Comparison of ENCODE assay signal across 18 cellular contexts in genomic region chr12:1497161-1497560, GRCh38.
DNase-seq lines count a peak whose midpoint lies in the region; TF ChIP-seq lines count a peak whose summit lies in the region.
"Had no signal": no experiment of that assay in that cellular context is flagged by ENCODE, and none has a peak within 500 bp of the region (broad histone marks: within the 10 kb centered on the region; RNA-seq: fewer than 3 reads in every experiment).

No MANE protein-coding gene starts in this region.

- CTCF ChIA-PET in RWPE1 (lab: Yijun Ruan, JAX), result no interaction called here

- H3K36me3 ChIP-seq in GM23248 (ENCODE audit: low read depth) (no peaks in the 10 kb centered on the region), mesenchymal stem cell (ENCODE audit: control insufficient read depth in 1 of 2, insufficient read depth in 2 of 2, low read depth in 1 of 2, low read length in 2 of 2) (peaks cover 16 to 31% of the 10 kb centered on the region in 2 experiments), skeletal muscle satellite cell (ENCODE audit: insufficient read depth, low read length) (no peaks in the 10 kb centered on the region)
- H3K36me3 ChIP-seq: SJSA1 had no signal

- H3K9me2 ChIP-seq in GM23248 (ENCODE audit: insufficient read depth), result no peaks in the 10 kb centered on the region

- WGBS in GM23248 (ENCODE audit: low coverage in 1 of 2, low lambda C conversion rate in 2 of 2, missing lambda C conversion rate in 2 of 2), 2 experiments, result 95 to 96% methylated on average over 4 of the region's 4 CpGs
- WGBS in mesenchymal stem cell, result 95% methylated on average over 4 of the region's 4 CpGs

- H4K20me1 ChIP-seq in GM23248 (ENCODE audit: insufficient read depth), result no peaks in the 10 kb centered on the region

- H3K4me2 ChIP-seq in GM23248 (ENCODE audit: unreplicated experiment) (peak overlapping the region; percentile 83), mesenchymal stem cell (ENCODE audit: low read length, poor library complexity, severe bottlenecking) (no peak overlapping the region), skeletal muscle satellite cell (ENCODE audit: low read length) (peak overlapping the region; percentile 80)
- H3K4me2 ChIP-seq: BLaER1 treated with 17β-estradiol and CSF1 and Interleukin-3, amounts not matched to agents 10 nM and 100 nM had no signal

- H3K27me3 ChIP-seq in GM23248 (replicated peaks; ENCODE audit: insufficient read depth) (no peaks in the 10 kb centered on the region), mesenchymal stem cell (ENCODE audit: control insufficient read depth in 1 of 2, insufficient read depth in 1 of 2, low read length in 2 of 2) (no peaks in the 10 kb centered on the region), skeletal muscle satellite cell (ENCODE audit: control insufficient read depth, insufficient read depth, low read length) (no peaks in the 10 kb centered on the region)
- H3K27me3 ChIP-seq: SJSA1 had no signal

- H4K91ac ChIP-seq in mesenchymal stem cell (ENCODE audit: low read length), result no peak overlapping the region

- H2BK15ac ChIP-seq in mesenchymal stem cell (ENCODE audit: low read depth, poor library complexity, severe bottlenecking), result peak overlapping the region; percentile 7

- POLR2A ChIA-PET in RWPE1 (lab: Yijun Ruan, JAX; ENCODE audit: low non-redundant PET), result no interaction called here

- no peak overlapping the region for H3K18ac ChIP-seq in mesenchymal stem cell (ENCODE audit: low read depth in 1 of 2, low read length in 2 of 2)

- peaks cover 2% of the 10 kb centered on the region for H3K79me1 ChIP-seq in mesenchymal stem cell (replicated peaks; ENCODE audit: low read length, poor library complexity, severe bottlenecking)

- H3K4me1 ChIP-seq in GM23248 (ENCODE audit: insufficient read depth) (peaks cover 28% of the 10 kb centered on the region), mesenchymal stem cell (ENCODE audit: control insufficient read depth, insufficient read depth, low read depth, low read length) (peaks cover 31% of the 10 kb centered on the region), skeletal muscle satellite cell (ENCODE audit: control insufficient read depth, insufficient read depth, low read length) (peaks cover 47% of the 10 kb centered on the region)

- no peak overlapping the region for H2BK120ac ChIP-seq in mesenchymal stem cell (ENCODE audit: low read depth, low read length)

- no peak overlapping the region for H2BK12ac ChIP-seq in mesenchymal stem cell (ENCODE audit: low read length in 2 of 2)

- peaks cover 16% of the 10 kb centered on the region for H3F3A ChIP-seq in GM23248 (ENCODE audit: insufficient read depth)

- TF ChIP-seq CTCF in VCaP (conservative IDR thresholded peaks at IDR 0.05) (no peak), RWPE1 (conservative IDR thresholded peaks at IDR 0.05; ENCODE audit: low read depth) (no peak)

- peak overlapping the region; percentile 75; the same call in 1 of the 2 replicates for H2AFZ ChIP-seq in GM23248
- no peak overlapping the region for H2AFZ ChIP-seq in mesenchymal stem cell (ENCODE audit: low read depth, low read length)

- no peak overlapping the region for H2AK5ac ChIP-seq in mesenchymal stem cell (ENCODE audit: low read length, severe bottlenecking)

- in situ Hi-C loops in GM23248 (cut with MboI), result no loop called here

- no peak overlapping the region for H3K23ac ChIP-seq in mesenchymal stem cell (ENCODE audit: low read length in 2 of 2)

- H3K9me3 ChIP-seq in GM23248 (ENCODE audit: low read depth) (no peaks in the 10 kb centered on the region), mesenchymal stem cell (ENCODE audit: control insufficient read depth, low read length) (no peaks in the 10 kb centered on the region), skeletal muscle satellite cell (replicated peaks; ENCODE audit: low read length) (no peaks in the 10 kb centered on the region)
- H3K9me3 ChIP-seq: BLaER1 treated with 17β-estradiol and CSF1 and Interleukin-3, amounts not matched to agents 10 nM and 100 nM; SJSA1 had no signal

- H3K4me3 ChIP-seq in GM23248 (no peak overlapping the region), mesenchymal stem cell (ENCODE audit: insufficient read depth in 1 of 2, low read depth in 1 of 2, low read length in 2 of 2) (no peak overlapping the region), skeletal muscle satellite cell (ENCODE audit: low read length) (no peak overlapping the region)
- H3K4me3 ChIP-seq: BLaER1 treated with 17β-estradiol and CSF1 and Interleukin-3, amounts not matched to agents 10 nM and 100 nM; SJSA1 had no signal

- H3K27ac ChIP-seq in GM23248 (peak overlapping the region; percentile 77), VCaP (peak overlapping the region; percentile 74; the same call in 1 of the 2 replicates), mesenchymal stem cell (ENCODE audit: low read length, poor library complexity, severe bottlenecking) (no peak overlapping the region), RWPE1 (no peak overlapping the region)
- H3K27ac ChIP-seq: BLaER1 treated with 17β-estradiol and CSF1 and Interleukin-3, amounts not matched to agents 10 nM and 100 nM; SJSA1 had no signal

- no peak overlapping the region for H3K4ac ChIP-seq in mesenchymal stem cell (ENCODE audit: low read depth in 1 of 2, low read length in 2 of 2)

- no peak overlapping the region for H4K8ac ChIP-seq in mesenchymal stem cell (ENCODE audit: low read length)

- no peak for DNase-seq in GM23248
- no peak for DNase-seq in mesenchymal stem cell
- DNase-seq in RWPE1 (ENCODE audit: low spot score), result no peak
- no peak for DNase-seq in NCI-H2227 (lab: John Stamatoyannopoulos, UW; ENCODE audit: unreplicated experiment)
- DNase-seq in NCI-H748 treated with DMSO at 0.1 percent for 48 hours (lab: John Stamatoyannopoulos, UW), result no peak
- DNase-seq: 8988T; Calu3; CD8-positive, alpha-beta T cell; DMS153; KBM-7; NCI-H1092; NCI-H1436; NCI-H1930; NCI-H510A had no signal

- no peak overlapping the region for H2BK5ac ChIP-seq in mesenchymal stem cell (ENCODE audit: low read depth, low read length, poor library complexity, severe bottlenecking)

- H3K79me2 ChIP-seq in GM23248 (ENCODE audit: insufficient read depth), result no peaks in the 10 kb centered on the region

- H3K9ac ChIP-seq in GM23248, result peak overlapping the region; percentile 69
- H3K9ac ChIP-seq in mesenchymal stem cell (ENCODE audit: low read length), result peak overlapping the region; percentile 66
- peak overlapping the region; percentile 59 for H3K9ac ChIP-seq in skeletal muscle satellite cell (ENCODE audit: low read depth, low read length)
- H3K9ac ChIP-seq: BLaER1 treated with 17β-estradiol and CSF1 and Interleukin-3, amounts not matched to agents 10 nM and 100 nM had no signal

- no peak overlapping the region for H3K14ac ChIP-seq in mesenchymal stem cell (ENCODE audit: low read length in 2 of 2)

Comparison
In these comparisons a context has a peak if more than half of its experiments do, and no peak if none do; other contexts are left out.
1. H3K27ac ChIP-seq: peak in GM23248 (single experiment) and VCaP (single experiment); none in mesenchymal stem cell (single experiment) and RWPE1 (single experiment).
2. Peak in every context shown above with its lines, with median percentiles within 50 percentile points of each other: H3K9ac ChIP-seq.